ENCODE assay signal across 16 cellular contexts in genomic region chr1:222930097-222930496, GRCh38.
"Had no signal": no experiment of that assay in that cellular context is flagged by ENCODE, and none has a peak within 500 bp of the region (broad histone marks: within the 10 kb centered on the region; RNA-seq: fewer than 3 reads in every experiment).

No MANE protein-coding gene starts in this region.

- H3K27me3 ChIP-seq: ovary, testis, uterus had no signal

- H3K4me1 Mint-ChIP-seq: stimulated activated naive CD8-positive, alpha-beta T cell treated with anti-CD3 and anti-CD28 coated beads, Interleukin-15, amount 100 ng/mL, for 72 hours had no signal

- H3K9me3 ChIP-seq: mucosa of descending colon, ovary, testis, uterus had no signal

- H3K9me3 Mint-ChIP-seq: activated T-helper 1 cell treated with anti-CD3 and anti-CD28 coated beads, Interleukin-12 subunit alpha, Interleukin-12 subunit beta, Interleukin-2, Interleukin-4 antibody, amounts not matched to agents 30 ng/mL and 10 ng/mL and 1 ng/mL, durations not matched to agents 14 hours and 24 hours and 36 hours; natural killer cell; stimulated activated naive CD8-positive, alpha-beta T cell treated with anti-CD3 and anti-CD28 coated beads, Interleukin-15, amount 100 ng/mL, for 72 hours had no signal

- H3K4me3 ChIP-seq: mucosa of descending colon, ovary, uterus had no signal

- H3K27me3 Mint-ChIP-seq: stimulated activated naive CD8-positive, alpha-beta T cell treated with anti-CD3 and anti-CD28 coated beads, Interleukin-15, amount 100 ng/mL, for 72 hours had no signal

- H3K36me3 ChIP-seq: ovary, uterus had no signal

- ATAC-seq: activated CD8-positive, alpha-beta T cell treated with anti-CD3 and anti-CD28 coated beads, Interleukin-2, amount 10 ng/mL, durations not matched to agents 7 days and 5 days; mucosa of descending colon; natural killer cell; stimulated activated naive CD8-positive, alpha-beta T cell treated with anti-CD3 and anti-CD28 coated beads, Interleukin-15, amount 100 ng/mL, for 72 hours had no signal

- H3K27ac Mint-ChIP-seq: activated CD8-positive, alpha-beta T cell treated with anti-CD3 and anti-CD28 coated beads, Interleukin-2, amount 10 ng/mL, durations not matched to agents 7 days and 5 days; activated T-helper 1 cell treated with anti-CD3 and anti-CD28 coated beads, Interleukin-12 subunit alpha, Interleukin-12 subunit beta, Interleukin-2, Interleukin-4 antibody, amounts not matched to agents 30 ng/mL and 10 ng/mL and 1 ng/mL, durations not matched to agents 14 hours and 24 hours and 36 hours; natural killer cell had no signal

- DNase-seq: activated CD4-positive, alpha-beta T cell treated with anti-CD3 and anti-CD28 coated beads for 4 hours; activated CD8-positive, alpha-beta memory T cell treated with anti-CD3 and anti-CD28 coated beads, Interleukin-2, amount 50 U/mL, for 48 hours; activated CD8-positive, alpha-beta T cell treated with anti-CD3 and anti-CD28 coated beads, Interleukin-2, amount 10 ng/mL, durations not matched to agents 7 days and 5 days; activated naive CD4-positive, alpha-beta T cell; aorta; foreskin melanocyte; hypothalamus; kidney glomerular epithelial cell; mucosa of descending colon; natural killer cell; ovary; stimulated activated CD4-positive, alpha-beta T cell treated with anti-CD3 and anti-CD28 coated beads, Interleukin-4, amount 100 ng/mL, for 4 hours; stimulated activated naive CD8-positive, alpha-beta T cell treated with anti-CD3 and anti-CD28 coated beads, Interleukin-15, amount 100 ng/mL, for 72 hours; testis; uterus had no signal

- H3K4me3 Mint-ChIP-seq: activated CD8-positive, alpha-beta T cell treated with anti-CD3 and anti-CD28 coated beads, Interleukin-2, amount 10 ng/mL, durations not matched to agents 7 days and 5 days; activated T-helper 1 cell treated with anti-CD3 and anti-CD28 coated beads, Interleukin-12 subunit alpha, Interleukin-12 subunit beta, Interleukin-2, Interleukin-4 antibody, amounts not matched to agents 30 ng/mL and 10 ng/mL and 1 ng/mL, durations not matched to agents 14 hours and 24 hours and 36 hours; natural killer cell; stimulated activated naive CD8-positive, alpha-beta T cell treated with anti-CD3 and anti-CD28 coated beads, Interleukin-15, amount 100 ng/mL, for 72 hours had no signal

- H3K36me3 Mint-ChIP-seq: natural killer cell had no signal
